Comparison of ENCODE assay signal across 9 cellular contexts in the genomic region with DNA sequence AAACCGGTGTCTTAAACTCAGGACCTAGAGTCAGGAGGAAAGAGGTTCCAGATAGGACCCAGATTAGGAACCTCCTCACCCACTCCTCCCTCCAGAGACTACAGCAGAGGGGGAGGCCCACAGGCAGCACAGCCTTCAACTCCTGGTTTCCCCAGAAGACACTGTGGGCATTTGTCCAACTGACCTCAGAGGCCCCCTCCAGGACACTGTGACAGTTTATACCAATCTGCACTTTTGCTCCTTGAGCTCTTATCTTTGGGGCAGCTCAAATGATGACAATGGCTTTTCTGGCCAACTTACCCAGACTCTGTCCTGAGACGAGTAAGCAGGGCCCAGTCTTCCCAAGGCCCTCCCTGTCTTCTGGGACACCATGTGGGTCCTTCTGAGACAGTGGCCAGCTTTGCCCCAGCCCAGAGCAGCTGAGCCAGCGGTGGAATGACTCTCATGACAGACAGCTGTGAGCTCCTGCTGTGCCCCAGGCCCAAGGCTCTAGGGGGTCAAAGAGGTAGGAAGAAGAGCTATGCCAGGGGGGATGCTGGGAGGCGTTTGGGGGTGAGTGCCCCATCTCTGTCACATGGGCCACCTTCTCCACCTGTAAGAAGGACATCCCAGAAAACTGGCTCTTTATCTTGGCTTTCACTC. TPM values are rescaled to one million over a fixed set of nuclear protein-coding genes. Genes with fewer than 3 reads are reported as not detected.
DNase-seq lines count a peak whose midpoint lies in the region; ATAC-seq, FAIRE-seq and TF ChIP-seq lines count a peak whose summit lies in the region.
"Had no signal": no experiment of that assay in that cellular context is flagged by ENCODE, and none has a peak within 500 bp of the region (broad histone marks: within the 10 kb centered on the region; RNA-seq: fewer than 3 reads in every experiment).

No MANE protein-coding gene starts in this region.

- no peaks in the 10 kb centered on the region for H3K9me3 ChIP-seq in SK-N-SH
- no peaks in the 10 kb centered on the region for H3K9me3 ChIP-seq in H1 (ENCODE audit: insufficient read depth in 2 of 2, low read depth in 1 of 2, low read length in 1 of 2)
- H3K9me3 ChIP-seq in ovary, result no peaks in the 10 kb centered on the region

- DNase-seq in SK-N-SH (no peak), OCI-M1 (lab: John Stamatoyannopoulos, UW) (peak; percentile 40), H1 (ENCODE audit: low read depth in 1 of 2, low spot score in 2 of 2) (no peak), ovary (peak in 3 of 5 donors; percentile 24 to 37 (median 34)), NCI-H2107 treated with DMSO at 0.1 percent for 48 hours (lab: John Stamatoyannopoulos, UW; ENCODE audit: unreplicated experiment) (no peak)
- no peak for DNase-seq in activated CD4-positive, alpha-beta T cell treated with anti-CD3 and anti-CD28 coated beads, Interleukin-2, amount 50 U/mL, for 4 hours

- TF ChIP-seq POLR2A in H1 (IDR thresholded peaks at IDR 0.05; ENCODE audit: control extremely low read depth in 1 of 2, low read depth in 2 of 2, low read length in 2 of 2) (no peak), ovary (IDR thresholded peaks at IDR 0.05) (no peak)

- TF ChIP-seq CTCF in SK-N-SH (IDR thresholded peaks at IDR 0.05), result no peak
- no peak for TF ChIP-seq CTCF in H1 (IDR thresholded peaks at IDR 0.05; ENCODE audit: control extremely low read depth in 1 of 3, insufficient read depth in 1 of 3, low read depth in 1 of 3, low read length in 3 of 3)
- TF ChIP-seq CTCF in ovary (IDR thresholded peaks at IDR 0.05), result no peak

- H3K79me2 ChIP-seq in SK-N-SH (ENCODE audit: insufficient read depth) (no peaks in the 10 kb centered on the region), H1 (ENCODE audit: control insufficient read depth in 1 of 2, insufficient read depth in 2 of 2, low read length in 2 of 2) (no peaks in the 10 kb centered on the region)

- H3K23ac ChIP-seq in H1 (ENCODE audit: insufficient read length), result no peak overlapping the region

- H3K36me3 ChIP-seq in SK-N-SH (replicated peaks in 1 of 2; ENCODE audit: control insufficient read depth in 1 of 2, insufficient read depth in 2 of 2, low read length in 1 of 2) (no peaks in the 10 kb centered on the region), H1 (ENCODE audit: control insufficient read depth in 2 of 4, insufficient read depth in 4 of 4, low read length in 3 of 4) (no peaks in the 10 kb centered on the region; a peak in 1 of 8 replicates), ovary (no peaks in the 10 kb centered on the region)

- H4K5ac ChIP-seq in H1 (ENCODE audit: insufficient read length, low read depth, low read length), result no peak overlapping the region

- peak overlapping the region; percentile 78; the same call in 1 of the 2 replicates for H3K18ac ChIP-seq in H1 (ENCODE audit: extremely low read depth, low read length)

- 0 out of 2 replicates have a peak overlapping the region, but pooled peaks have one; percentile 44 for H2BK5ac ChIP-seq in H1 (ENCODE audit: low read depth, low read length)

- H3K9ac ChIP-seq in SK-N-SH (no peak overlapping the region), H1 (replicated peaks in 1 of 4; ENCODE audit: extremely low read depth in 1 of 4, low read depth in 3 of 4, low read length in 3 of 4) (no peak overlapping the region; a peak in 1 of 7 replicates)

- H2BK120ac ChIP-seq in H1 (replicated peaks; ENCODE audit: low read depth, low read length), result no peak overlapping the region

- peak overlapping the region; percentile 70; the same call in 1 of the 2 replicates for H2AFZ ChIP-seq in SK-N-SH (ENCODE audit: low read depth)
- H2AFZ ChIP-seq in H1 (ENCODE audit: low read length), result peak overlapping the region; percentile 83

- H3K9me2 ChIP-seq in SK-N-SH, result no peaks in the 10 kb centered on the region

- H3K4me1 ChIP-seq in SK-N-SH (ENCODE audit: control insufficient read depth in 1 of 2, insufficient read depth in 2 of 2, low read depth in 1 of 2, low read length in 1 of 2), result peaks cover 0 to 18% of the 10 kb centered on the region in 2 experiments; a peak in 1 of 4 replicates
- H3K4me1 ChIP-seq in H1 (replicated peaks in 1 of 4; ENCODE audit: control insufficient read depth in 3 of 4, insufficient read depth in 4 of 4, low read length in 3 of 4), result peaks cover 1 to 10% (median 5%) of the 10 kb centered on the region in 4 experiments; a peak in 4 of 7 replicates
- peaks cover 4% of the 10 kb centered on the region for H3K4me1 ChIP-seq in ovary (ENCODE audit: insufficient read depth)

- ATAC-seq in SK-N-SH treated with all-trans-retinoic acid at 6 μM for 48 hours, result no peak
- no peak for ATAC-seq in GM19395 (IDR thresholded peaks at IDR 0.05; ENCODE audit: unreplicated experiment)

- WGBS in SK-N-SH (ENCODE audit: low lambda C conversion rate), result 93% methylated on average over 4 of the region's 4 CpGs
- 75% methylated on average over 4 of the region's 4 CpGs; no CpG with 5 or more reads in 1 of the 2 experiments for WGBS in H1 (ENCODE audit: extremely low coverage in 1 of 2, insufficient coverage in 1 of 2, insufficient read length in 1 of 2, insufficient replicate concordance in 2 of 2, low coverage in 1 of 2, low lambda C conversion rate in 2 of 2, missing lambda C conversion rate in 1 of 2), 2 experiments
- WGBS in ovary, 3 donors, result 72 to 86% (median 83%) methylated on average over 4 of the region's 4 CpGs

- TF ChIP-seq EP300 in SK-N-SH (IDR thresholded peaks at IDR 0.05; ENCODE audit: borderline replicate concordance in 1 of 2, low read depth in 1 of 2, low read length in 1 of 2), result no peak
- no peak for TF ChIP-seq EP300 in H1 (IDR thresholded peaks at IDR 0.05; ENCODE audit: borderline replicate concordance in 1 of 2, low read depth in 2 of 2, low read length in 2 of 2)
- no peak for TF ChIP-seq EP300 in ovary (IDR thresholded peaks at IDR 0.05)

- peak overlapping the region; percentile 86; the same call in 1 of the 2 replicates for H4K8ac ChIP-seq in H1 (ENCODE audit: extremely low read depth, insufficient read depth, low read length)

- H2BK15ac ChIP-seq in H1 (ENCODE audit: low read length), result 0 out of 2 replicates have a peak overlapping the region, but pooled peaks have one; percentile 61

- intact Hi-C loops in ovary (cut with DNase I), result no loop called here

- FAIRE-seq in H1 (lab: Jason Lieb, UNC), result no peak

- peak overlapping the region; percentile 61 to 75 for H3K27ac ChIP-seq in SK-N-SH (ENCODE audit: low read depth in 2 of 2, low read length in 1 of 2)
- H3K27ac ChIP-seq in H1 (ENCODE audit: low read depth, low read length), result 0 out of 2 replicates have a peak overlapping the region, but pooled peaks have one; percentile 27
- peak overlapping the region in 1 of 2 donors; percentile 66 for H3K27ac ChIP-seq in ovary

- peaks cover 12% of the 10 kb centered on the region for H3F3A ChIP-seq in SK-N-SH (replicated peaks; ENCODE audit: insufficient read depth)

- H3K4me2 ChIP-seq in SK-N-SH, result peak overlapping the region; percentile 43
- H3K4me2 ChIP-seq in H1 (ENCODE audit: insufficient read depth in 1 of 2, low read depth in 2 of 2, low read length in 2 of 2), result peak overlapping the region; percentile 57 to 71

- peaks cover 21% of the 10 kb centered on the region for H3K27me3 ChIP-seq in SK-N-SH (ENCODE audit: insufficient read depth)
- H3K27me3 ChIP-seq in H1 (replicated peaks in 1 of 4; ENCODE audit: control insufficient read depth in 3 of 4, extremely low read depth in 1 of 4, insufficient read depth in 3 of 4, low read length in 3 of 4), result peaks cover 0 to 14% (median 12%) of the 10 kb centered on the region in 4 experiments; a peak in 4 of 7 replicates
- no peaks in the 10 kb centered on the region for H3K27me3 ChIP-seq in ovary

- no peak for TF ChIP-seq RAD21 in SK-N-SH (IDR thresholded peaks at IDR 0.05; ENCODE audit: low read length)
- TF ChIP-seq RAD21 in H1 (IDR thresholded peaks at IDR 0.05 in 1 of 2, conservative IDR thresholded peaks at IDR 0.05 in 1 of 2; ENCODE audit: low read depth in 2 of 2, low read length in 2 of 2), result no peak

- peak overlapping the region; percentile 58 for H2AK5ac ChIP-seq in H1 (ENCODE audit: low read depth, low read length)

- H3K23me2 ChIP-seq in H1 (ENCODE audit: low read depth, low read length), result peaks cover 5% of the 10 kb centered on the region; the same call in 1 of the 2 replicates

- H2BK12ac ChIP-seq in H1 (ENCODE audit: low read depth, low read length), result peak overlapping the region; percentile 92; the same call in 1 of the 2 replicates

- no peak overlapping the region for H3K14ac ChIP-seq in H1 (ENCODE audit: insufficient read length)

- peak overlapping the region in 1 of 2 experiments; percentile 34; a peak in 2 of 4 replicates for H3K4me3 ChIP-seq in SK-N-SH (ENCODE audit: low read depth in 2 of 2, low read length in 1 of 2)
- H3K4me3 ChIP-seq in H1 (ENCODE audit: extremely low read depth in 1 of 4, insufficient read depth in 2 of 4, low read depth in 3 of 4, low read length in 4 of 4), result peak overlapping the region; percentile 20 to 49 (median 25); a peak in 4 of 8 replicates
- no peak overlapping the region for H3K4me3 ChIP-seq in ovary

- CTCF ChIA-PET in SK-N-SH (lab: Yijun Ruan, JAX) (interaction anchor here (1.6 kb wide), 1 partner anchor 11 kb away, joined by 3 read pairs; no protein-coding TSS in a partner anchor), H1 (lab: Charles Lee; ENCODE audit: partially characterized antibody) (interaction anchor here (0.6 to 1.5 kb wide), 4 partner anchors 9 to 110 kb away, joined by 3 to 9 read pairs (median 4); no protein-coding TSS in a partner anchor)

- no peak overlapping the region for H3K4ac ChIP-seq in H1 (replicated peaks; ENCODE audit: insufficient read length, low read depth, low read length)

- no peak overlapping the region for H3K56ac ChIP-seq in H1 (replicated peaks; ENCODE audit: insufficient read length, low read depth, low read length)

- no peaks in the 10 kb centered on the region for H4K20me1 ChIP-seq in SK-N-SH (ENCODE audit: insufficient read depth)
- no peaks in the 10 kb centered on the region for H4K20me1 ChIP-seq in H1 (replicated peaks in 1 of 2; ENCODE audit: control insufficient read depth in 1 of 2, insufficient read depth in 2 of 2, low read length in 2 of 2)

- no peaks in the 10 kb centered on the region for H3K79me1 ChIP-seq in H1 (ENCODE audit: low read depth, low read length)

- H2BK20ac ChIP-seq in H1 (ENCODE audit: low read length), result 0 out of 2 replicates have a peak overlapping the region, but pooled peaks have one; percentile 72

- peak overlapping the region; percentile 12 for H4K91ac ChIP-seq in H1 (replicated peaks; ENCODE audit: insufficient read length, low read length)

- POLR2A ChIA-PET in SK-N-SH (lab: Yijun Ruan, JAX) (interaction anchor here (1.2 kb wide), 1 partner anchor 79 kb away, joined by 3 read pairs; no protein-coding TSS in a partner anchor), H1 (lab: Charles Lee; ENCODE audit: partially characterized antibody) (no interaction called here)

RNA-seq across cellular contexts. Expression of gene OR2V2, which starts 14.3 kb away (rescaled TPM):
- polyA plus RNA-seq in SK-N-SH (2012; rRNA removed) (not detected in 2 replicates), H1 (2011; rRNA removed) (not detected in 2 replicates), ovary (not detected)
- polyA plus RNA-seq in SK-N-SH (2012; cell fraction: cytosol; rRNA removed), result not detected in 2 replicates
- not detected in 2 replicates for polyA plus RNA-seq in SK-N-SH (2012; cell fraction: nucleus; rRNA removed)
- total RNA-seq in H1 (2021; fragmentation: NEBNext Ultra II Directional; extraction: Animal tissue kit (Norgen Biotek cat#: 25700)), result not detected in 2 replicates
- not detected for polyA plus RNA-seq in H1 (2011; cell fraction: cytosol; rRNA removed)
- polyA plus RNA-seq in H1 (2011; cell fraction: nucleus; rRNA removed), result not detected
- not detected in 4 replicates for polyA plus RNA-seq in H1 (2012, experiment 1 of 2)
- polyA plus RNA-seq in H1 (2012, experiment 2 of 2), result not detected
- polyA plus RNA-seq in H1 (2013, experiment 1 of 2), result not detected
- polyA plus RNA-seq in H1 (2013, experiment 2 of 2), result not detected
- polyA minus RNA-seq in H1 (2011; rRNA and poly(A)+ RNA removed), result not detected in 2 replicates
- polyA minus RNA-seq in H1 (2011; cell fraction: cytosol; rRNA and poly(A)+ RNA removed), result not detected
- not detected for polyA minus RNA-seq in H1 (2011; cell fraction: nucleus; rRNA and poly(A)+ RNA removed)
- total RNA-seq in ovary, result under 1 TPM in 1 of 7 donors, not detected in 6; 0.80 TPM
- total RNA-seq: ureter had no signal

RNA-seq across cellular contexts. Expression of gene OR2V1, which starts 30.7 kb away (rescaled TPM):
- not detected in 2 replicates for polyA plus RNA-seq in SK-N-SH (2012; rRNA removed)
- polyA plus RNA-seq in SK-N-SH (2012; cell fraction: cytosol; rRNA removed), result not detected in 2 replicates
- not detected in 2 replicates for polyA plus RNA-seq in SK-N-SH (2012; cell fraction: nucleus; rRNA removed)
- not detected in 2 replicates for total RNA-seq in H1 (2021; fragmentation: NEBNext Ultra II Directional; extraction: Animal tissue kit (Norgen Biotek cat#: 25700))
- polyA plus RNA-seq in H1 (2011; rRNA removed), result not detected in 2 replicates
- not detected for polyA plus RNA-seq in H1 (2011; cell fraction: cytosol; rRNA removed)
- not detected for polyA plus RNA-seq in H1 (2011; cell fraction: nucleus; rRNA removed)
- not detected in 4 replicates for polyA plus RNA-seq in H1 (2012, experiment 1 of 2)
- polyA plus RNA-seq in H1 (2012, experiment 2 of 2), result not detected
- not detected for polyA plus RNA-seq in H1 (2013, experiment 1 of 2)
- not detected for polyA plus RNA-seq in H1 (2013, experiment 2 of 2)
- polyA minus RNA-seq in H1 (2011; rRNA and poly(A)+ RNA removed), result not detected in 2 replicates
- polyA minus RNA-seq in H1 (2011; cell fraction: cytosol; rRNA and poly(A)+ RNA removed), result not detected
- not detected for polyA minus RNA-seq in H1 (2011; cell fraction: nucleus; rRNA and poly(A)+ RNA removed)
- not detected for total RNA-seq in ovary
- not detected for polyA plus RNA-seq in ovary
- total RNA-seq: ureter had no signal

RNA-seq across cellular contexts. Expression of gene TRIM7, which starts 43.3 kb away (rescaled TPM):
- polyA plus RNA-seq in SK-N-SH (2012; rRNA removed), result 2.0 and 3.5 TPM in 2 replicates
- 2.8 and 2.9 TPM in 2 replicates for polyA plus RNA-seq in SK-N-SH (2012; cell fraction: cytosol; rRNA removed)
- polyA plus RNA-seq in SK-N-SH (2012; cell fraction: nucleus; rRNA removed), result 2.4 and 3.9 TPM in 2 replicates
- total RNA-seq in H1 (2021; fragmentation: NEBNext Ultra II Directional; extraction: Animal tissue kit (Norgen Biotek cat#: 25700)), result 0.44 and 0.47 TPM in 2 replicates
- polyA plus RNA-seq in H1 (2011; rRNA removed), result 0.36 and 0.57 TPM in 2 replicates
- 0.62 TPM for polyA plus RNA-seq in H1 (2011; cell fraction: cytosol; rRNA removed)
- polyA plus RNA-seq in H1 (2011; cell fraction: nucleus; rRNA removed), result 0.54 TPM
- 0.35 to 1.0 TPM (median 0.45 TPM) in 4 replicates for polyA plus RNA-seq in H1 (2012, experiment 1 of 2)
- 0.55 TPM for polyA plus RNA-seq in H1 (2012, experiment 2 of 2)
- polyA plus RNA-seq in H1 (2013, experiment 1 of 2), result 0.53 TPM
- 0.28 TPM for polyA plus RNA-seq in H1 (2013, experiment 2 of 2)
- 0.05 TPM in 1 of 2 replicates, not detected in the other for polyA minus RNA-seq in H1 (2011; rRNA and poly(A)+ RNA removed)
- not detected for polyA minus RNA-seq in H1 (2011; cell fraction: cytosol; rRNA and poly(A)+ RNA removed)
- polyA minus RNA-seq in H1 (2011; cell fraction: nucleus; rRNA and poly(A)+ RNA removed), result 0.60 TPM
- 1 to 10 TPM in 2 of 7 donors, under 1 TPM in 5; 0.34 to 2.9 (median 0.93) TPM for total RNA-seq in ovary
- under 1 TPM; 0.45 to 0.82 TPM for polyA plus RNA-seq in ovary

Comparison
In these comparisons a context has a peak if more than half of its experiments do, and no peak if none do; other contexts are left out.
1. DNase-seq: peak in OCI-M1 (single experiment) and ovary (3 of 5); none in SK-N-SH (single experiment), H1 (0 of 2), NCI-H2107 treated with DMSO at 0.1 percent for 48 hours (single experiment) and activated CD4-positive, alpha-beta T cell treated with anti-CD3 and anti-CD28 coated beads, Interleukin-2, amount 50 U/mL, for 4 hours (0 of 2).